In genomic region chr5:21236896-21237830, GRCh38 we compare ENCODE assay signal across 16 cellular contexts.
DNase-seq lines count a peak whose midpoint lies in the region; ATAC-seq, FAIRE-seq and TF ChIP-seq lines count a peak whose summit lies in the region.
"Had no signal": no experiment of that assay in that cellular context is flagged by ENCODE, and none has a peak within 500 bp of the region (broad histone marks: within the 10 kb centered on the region; RNA-seq: fewer than 3 reads in every experiment).

No MANE protein-coding gene starts in this region.

- H3K4me3 Mint-ChIP-seq in activated T-cell treated with anti-CD3 and anti-CD28 coated beads, Interleukin-2, amount 50 U/mL, for 24 hours = no peak overlapping the region
- H3K4me3 Mint-ChIP-seq: activated CD4-positive, alpha-beta memory T cell treated with anti-CD3 and anti-CD28 coated beads for 36 hours; activated naive CD4-positive, alpha-beta T cell treated with anti-CD3 and anti-CD28 coated beads, Interleukin-2, amount 50 U/mL, for 24 hours; endodermal cell; GM23338; neural crest cell had no signal

- H3K36me3 Mint-ChIP-seq in activated T-cell treated with anti-CD3 and anti-CD28 coated beads, Interleukin-2, amount 50 U/mL, for 24 hours (ENCODE audit: low read depth) = no peaks in the 10 kb centered on the region
- H3K36me3 Mint-ChIP-seq: activated CD4-positive, alpha-beta memory T cell treated with anti-CD3 and anti-CD28 coated beads for 36 hours; activated naive CD4-positive, alpha-beta T cell treated with anti-CD3 and anti-CD28 coated beads, Interleukin-2, amount 50 U/mL, for 24 hours had no signal

- FAIRE-seq in bronchial epithelial cell (lab: Jason Lieb, UNC) = no peak

- H3K36me3 ChIP-seq in BLaER1 treated with 17β-estradiol and CSF1 and Interleukin-3, amounts not matched to agents 10 nM and 100 nM = no peaks in the 10 kb centered on the region
- H3K36me3 ChIP-seq in bronchial epithelial cell (ENCODE audit: control insufficient read depth, insufficient read depth, low read length) = no peaks in the 10 kb centered on the region

- H3K4me1 Mint-ChIP-seq in activated T-cell treated with anti-CD3 and anti-CD28 coated beads, Interleukin-2, amount 50 U/mL, for 24 hours (ENCODE audit: low read depth) = no peaks in the 10 kb centered on the region
- H3K4me1 Mint-ChIP-seq: activated naive CD4-positive, alpha-beta T cell treated with anti-CD3 and anti-CD28 coated beads, Interleukin-2, amount 50 U/mL, for 24 hours; endodermal cell; GM23338; neural crest cell had no signal

- ATAC-seq in GM19328 (IDR thresholded peaks at IDR 0.05; ENCODE audit: unreplicated experiment) = no peak
- ATAC-seq: GM23338 had no signal

- peaks cover 8% of the 10 kb centered on the region for H3K9me3 Mint-ChIP-seq in activated T-cell treated with anti-CD3 and anti-CD28 coated beads, Interleukin-2, amount 50 U/mL, for 24 hours
- H3K9me3 Mint-ChIP-seq: activated CD4-positive, alpha-beta memory T cell treated with anti-CD3 and anti-CD28 coated beads for 36 hours; endodermal cell; GM23338; neural crest cell had no signal

- H3K9ac ChIP-seq in BLaER1 treated with 17β-estradiol and CSF1 and Interleukin-3, amounts not matched to agents 10 nM and 100 nM = peak overlapping the region in 1 of 11 experiments; percentile 33; a peak in 1 of 22 replicates

- H3K27ac Mint-ChIP-seq in activated T-cell treated with anti-CD3 and anti-CD28 coated beads, Interleukin-2, amount 50 U/mL, for 24 hours = no peak overlapping the region
- H3K27ac Mint-ChIP-seq: activated CD4-positive, alpha-beta memory T cell treated with anti-CD3 and anti-CD28 coated beads for 36 hours; activated naive CD4-positive, alpha-beta T cell treated with anti-CD3 and anti-CD28 coated beads, Interleukin-2, amount 50 U/mL, for 24 hours; endodermal cell; GM23338 had no signal

- H4K20me1 ChIP-seq in BLaER1 treated with 17β-estradiol and CSF1 and Interleukin-3, amounts not matched to agents 10 nM and 100 nM = no peaks in the 10 kb centered on the region

- no peak overlapping the region for H3K4me3 ChIP-seq in BLaER1 treated with 17β-estradiol and CSF1 and Interleukin-3, amounts not matched to agents 10 nM and 100 nM
- H3K4me3 ChIP-seq in bronchial epithelial cell (ENCODE audit: low read depth, low read length) = no peak overlapping the region
- H3K4me3 ChIP-seq: GM23338 had no signal

- no peaks in the 10 kb centered on the region for H3K9me3 ChIP-seq in BLaER1 treated with 17β-estradiol and CSF1 and Interleukin-3, amounts not matched to agents 10 nM and 100 nM (replicated peaks in 1 of 11)

- DNase-seq in NCI-H1417 treated with DMSO at 0.1 percent for 48 hours (lab: John Stamatoyannopoulos, UW) = peak; percentile 15
- DNase-seq in bronchial epithelial cell (ENCODE audit: low read depth) = peak; percentile 96
- peak; percentile 6 for DNase-seq in kidney tubule cell (ENCODE audit: low spot score)
- no peak for DNase-seq in activated T-cell treated with anti-CD3 and anti-CD28 coated beads, Interleukin-2, amount 50 U/mL, for 24 hours
- DNase-seq in germinal center (ENCODE audit: low spot score) = no peak
- DNase-seq in activated CD4-positive, CD25-positive, alpha-beta regulatory T cell (lab: John Stamatoyannopoulos, UW) = no peak
- DNase-seq: activated CD4-positive, alpha-beta memory T cell treated with anti-CD3 and anti-CD28 coated beads for 36 hours; AML-193; endodermal cell; NCI-H345; stimulated activated CD4-positive, alpha-beta T cell treated with anti-CD3 and anti-CD28 coated beads, Interleukin-2, amount 100 ng/mL, for 24 hours had no signal

- peak overlapping the region in 6 of 11 experiments; percentile 13 to 60 (median 35); a peak in 10 of 22 replicates for H3K4me2 ChIP-seq in BLaER1 treated with 17β-estradiol and CSF1 and Interleukin-3, amounts not matched to agents 10 nM and 100 nM
- H3K4me2 ChIP-seq: GM23338 had no signal

- H3K4me1 ChIP-seq in BLaER1 treated with 17β-estradiol and CSF1 and Interleukin-3, amounts not matched to agents 10 nM and 100 nM = peaks cover 0 to 29% (median 3%) of the 10 kb centered on the region in 10 experiments; a peak in 8 of 20 replicates

- no peaks in the 10 kb centered on the region for H3K27me3 ChIP-seq in BLaER1 treated with 17β-estradiol and CSF1 and Interleukin-3, amounts not matched to agents 10 nM and 100 nM
- H3K27me3 ChIP-seq in bronchial epithelial cell (ENCODE audit: control insufficient read depth, insufficient read depth, low read length) = no peaks in the 10 kb centered on the region

- peak overlapping the region in 5 of 11 experiments; percentile 8 to 63 (median 36); a peak in 7 of 22 replicates for H3K27ac ChIP-seq in BLaER1 treated with 17β-estradiol and CSF1 and Interleukin-3, amounts not matched to agents 10 nM and 100 nM

- H3K27me3 Mint-ChIP-seq in activated T-cell treated with anti-CD3 and anti-CD28 coated beads, Interleukin-2, amount 50 U/mL, for 24 hours = no peaks in the 10 kb centered on the region
- H3K27me3 Mint-ChIP-seq: activated CD4-positive, alpha-beta memory T cell treated with anti-CD3 and anti-CD28 coated beads for 36 hours; activated naive CD4-positive, alpha-beta T cell treated with anti-CD3 and anti-CD28 coated beads, Interleukin-2, amount 50 U/mL, for 24 hours had no signal

- TF ChIP-seq CTCF in bronchial epithelial cell (IDR thresholded peaks at IDR 0.05; ENCODE audit: insufficient read depth, low read length, severe bottlenecking) = no peak

Comparison
In these comparisons a context has a peak if more than half of its experiments do, and no peak if none do; other contexts are left out.
1. DNase-seq: peak in NCI-H1417 treated with DMSO at 0.1 percent for 48 hours (single experiment), bronchial epithelial cell (single experiment) and kidney tubule cell (single experiment); none in activated T-cell treated with anti-CD3 and anti-CD28 coated beads, Interleukin-2, amount 50 U/mL, for 24 hours (single experiment), germinal center (single experiment) and activated CD4-positive, CD25-positive, alpha-beta regulatory T cell (0 of 4).